Comparison of ENCODE assay signal across 1 cellular context in genomic region chr4:10120943-10121567, GRCh38.
TF ChIP-seq lines count a peak whose summit lies in the region.

No MANE protein-coding gene starts in this region.

TF ChIP-seq in HepG2, 621 proteins besides CTCF, POLR2A, EP300 and RAD21 (continued from another document and continues in another):
- TF ChIP-seq ZNF496 (CRISPR knock-in tag; IDR thresholded peaks at IDR 0.05; ENCODE audit: insufficient replicate concordance): no peak
- no peak for TF ChIP-seq FOXP1 (IDR thresholded peaks at IDR 0.05)
- TF ChIP-seq FOXP1 (CRISPR knock-in tag; IDR thresholded peaks at IDR 0.05): peak; percentile 45; the same call in 1 of the 2 replicates
- TF ChIP-seq SOX13 (IDR thresholded peaks at IDR 0.05): no peak
- peak in 1 of 2 experiments; percentile 48; a peak in 2 of 4 replicates for TF ChIP-seq SOX13 (CRISPR knock-in tag; conservative IDR thresholded peaks at IDR 0.05 in 1 of 2, IDR thresholded peaks at IDR 0.05 in 1 of 2)
- TF ChIP-seq ZNF484 (CRISPR knock-in tag; IDR thresholded peaks at IDR 0.05; ENCODE audit: borderline replicate concordance, low read depth): no peak
- no peak; the same call in 1 of the 2 replicates for TF ChIP-seq SALL2 (CRISPR knock-in tag; IDR thresholded peaks at IDR 0.05)
- TF ChIP-seq FOXK1 (CRISPR knock-in tag; IDR thresholded peaks at IDR 0.05; ENCODE audit: borderline replicate concordance, low read depth): no peak
- TF ChIP-seq, protein P1, sequence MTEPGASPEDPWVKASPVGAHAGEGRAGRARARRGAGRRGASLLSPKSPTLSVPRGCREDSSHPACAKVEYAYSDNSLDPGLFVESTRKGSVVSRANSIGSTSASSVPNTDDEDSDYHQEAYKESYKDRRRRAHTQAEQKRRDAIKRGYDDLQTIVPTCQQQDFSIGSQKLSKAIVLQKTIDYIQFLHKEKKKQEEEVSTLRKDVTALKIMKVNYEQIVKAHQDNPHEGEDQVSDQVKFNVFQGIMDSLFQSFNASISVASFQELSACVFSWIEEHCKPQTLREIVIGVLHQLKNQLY (CRISPR knock-in tag; IDR thresholded peaks at IDR 0.05): 0 out of 2 replicates have a peak, but pooled peaks have one; percentile 34
- TF ChIP-seq SMARCE1 (IDR thresholded peaks at IDR 0.05; ENCODE audit: borderline replicate concordance): no peak
- TF ChIP-seq ZKSCAN8 (CRISPR knock-in tag; IDR thresholded peaks at IDR 0.05; ENCODE audit: borderline replicate concordance): no peak
- TF ChIP-seq, protein P2, sequence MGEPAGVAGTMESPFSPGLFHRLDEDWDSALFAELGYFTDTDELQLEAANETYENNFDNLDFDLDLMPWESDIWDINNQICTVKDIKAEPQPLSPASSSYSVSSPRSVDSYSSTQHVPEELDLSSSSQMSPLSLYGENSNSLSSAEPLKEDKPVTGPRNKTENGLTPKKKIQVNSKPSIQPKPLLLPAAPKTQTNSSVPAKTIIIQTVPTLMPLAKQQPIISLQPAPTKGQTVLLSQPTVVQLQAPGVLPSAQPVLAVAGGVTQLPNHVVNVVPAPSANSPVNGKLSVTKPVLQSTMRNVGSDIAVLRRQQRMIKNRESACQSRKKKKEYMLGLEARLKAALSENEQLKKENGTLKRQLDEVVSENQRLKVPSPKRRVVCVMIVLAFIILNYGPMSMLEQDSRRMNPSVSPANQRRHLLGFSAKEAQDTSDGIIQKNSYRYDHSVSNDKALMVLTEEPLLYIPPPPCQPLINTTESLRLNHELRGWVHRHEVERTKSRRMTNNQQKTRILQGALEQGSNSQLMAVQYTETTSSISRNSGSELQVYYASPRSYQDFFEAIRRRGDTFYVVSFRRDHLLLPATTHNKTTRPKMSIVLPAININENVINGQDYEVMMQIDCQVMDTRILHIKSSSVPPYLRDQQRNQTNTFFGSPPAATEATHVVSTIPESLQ (CRISPR knock-in tag; conservative IDR thresholded peaks at IDR 0.05): no peak
- TF ChIP-seq, protein P3, sequence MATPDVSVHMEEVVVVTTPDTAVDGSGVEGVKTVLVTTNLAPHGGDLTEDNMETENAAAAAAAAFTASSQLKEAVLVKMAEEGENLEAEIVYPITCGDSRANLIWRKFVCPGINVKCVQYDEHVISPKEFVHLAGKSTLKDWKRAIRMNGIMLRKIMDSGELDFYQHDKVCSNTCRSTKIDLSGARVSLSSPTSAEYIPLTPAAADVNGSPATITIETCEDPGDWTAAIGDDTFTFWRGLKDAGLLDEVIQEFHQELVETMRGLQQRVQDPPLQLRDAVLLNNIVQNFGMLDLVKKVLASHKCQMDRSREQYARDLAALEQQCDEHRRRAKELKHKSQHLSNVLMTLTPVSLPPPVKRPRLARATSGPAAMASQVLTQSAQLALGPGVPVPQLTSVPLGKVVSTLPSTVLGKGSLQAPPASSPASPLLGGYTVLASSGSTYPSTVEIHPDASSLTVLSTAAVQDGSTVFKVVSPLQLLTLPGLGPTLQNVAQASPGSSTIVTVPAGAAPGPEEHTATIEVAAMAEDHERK (CRISPR knock-in tag; IDR thresholded peaks at IDR 0.05; ENCODE audit: low read depth): no peak
- TF ChIP-seq, protein P4, sequence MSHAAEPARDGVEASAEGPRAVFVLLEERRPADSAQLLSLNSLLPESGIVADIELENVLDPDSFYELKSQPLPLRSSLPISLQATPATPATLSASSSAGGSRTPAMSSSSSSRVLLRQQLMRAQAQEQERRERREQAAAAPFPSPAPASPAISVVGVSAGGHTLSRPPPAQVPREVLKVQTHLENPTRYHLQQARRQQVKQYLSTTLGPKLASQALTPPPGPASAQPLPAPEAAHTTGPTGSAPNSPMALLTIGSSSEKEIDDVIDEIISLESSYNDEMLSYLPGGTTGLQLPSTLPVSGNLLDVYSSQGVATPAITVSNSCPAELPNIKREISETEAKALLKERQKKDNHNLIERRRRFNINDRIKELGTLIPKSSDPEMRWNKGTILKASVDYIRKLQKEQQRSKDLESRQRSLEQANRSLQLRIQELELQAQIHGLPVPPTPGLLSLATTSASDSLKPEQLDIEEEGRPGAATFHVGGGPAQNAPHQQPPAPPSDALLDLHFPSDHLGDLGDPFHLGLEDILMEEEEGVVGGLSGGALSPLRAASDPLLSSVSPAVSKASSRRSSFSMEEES (CRISPR knock-in tag; IDR thresholded peaks at IDR 0.05): no peak
- 0 out of 2 replicates have a peak, but pooled peaks have one; percentile 15 for TF ChIP-seq RXRB (CRISPR knock-in tag; IDR thresholded peaks at IDR 0.05; ENCODE audit: borderline replicate concordance)
- no peak for TF ChIP-seq MIER3 (CRISPR knock-in tag; IDR thresholded peaks at IDR 0.05; ENCODE audit: borderline replicate concordance)
- TF ChIP-seq ZNF101 (CRISPR knock-in tag; IDR thresholded peaks at IDR 0.05; ENCODE audit: borderline replicate concordance, low read depth): no peak
- TF ChIP-seq PTBP1 (IDR thresholded peaks at IDR 0.05; ENCODE audit: low read depth, low read length, poor library complexity, severe bottlenecking): no peak
- no peak for TF ChIP-seq RBM39 (IDR thresholded peaks at IDR 0.05; ENCODE audit: low read depth, low read length, poor library complexity, severe bottlenecking)
- TF ChIP-seq SIX4 (CRISPR knock-in tag; IDR thresholded peaks at IDR 0.05): no peak
- TF ChIP-seq, protein P5, sequence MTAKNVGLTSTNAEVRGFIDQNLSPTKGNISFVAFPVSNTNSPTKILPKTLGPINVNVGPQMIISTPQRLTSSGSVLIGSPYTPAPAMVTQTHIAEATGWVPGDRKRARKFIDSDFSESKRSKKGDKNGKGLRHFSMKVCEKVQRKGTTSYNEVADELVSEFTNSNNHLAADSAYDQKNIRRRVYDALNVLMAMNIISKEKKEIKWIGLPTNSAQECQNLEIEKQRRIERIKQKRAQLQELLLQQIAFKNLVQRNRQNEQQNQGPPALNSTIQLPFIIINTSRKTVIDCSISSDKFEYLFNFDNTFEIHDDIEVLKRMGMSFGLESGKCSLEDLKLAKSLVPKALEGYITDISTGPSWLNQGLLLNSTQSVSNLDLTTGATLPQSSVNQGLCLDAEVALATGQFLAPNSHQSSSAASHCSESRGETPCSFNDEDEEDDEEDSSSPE (CRISPR knock-in tag; IDR thresholded peaks at IDR 0.05): no peak
- TF ChIP-seq NCOA5 (CRISPR knock-in tag; IDR thresholded peaks at IDR 0.05): no peak
- TF ChIP-seq, protein P6, sequence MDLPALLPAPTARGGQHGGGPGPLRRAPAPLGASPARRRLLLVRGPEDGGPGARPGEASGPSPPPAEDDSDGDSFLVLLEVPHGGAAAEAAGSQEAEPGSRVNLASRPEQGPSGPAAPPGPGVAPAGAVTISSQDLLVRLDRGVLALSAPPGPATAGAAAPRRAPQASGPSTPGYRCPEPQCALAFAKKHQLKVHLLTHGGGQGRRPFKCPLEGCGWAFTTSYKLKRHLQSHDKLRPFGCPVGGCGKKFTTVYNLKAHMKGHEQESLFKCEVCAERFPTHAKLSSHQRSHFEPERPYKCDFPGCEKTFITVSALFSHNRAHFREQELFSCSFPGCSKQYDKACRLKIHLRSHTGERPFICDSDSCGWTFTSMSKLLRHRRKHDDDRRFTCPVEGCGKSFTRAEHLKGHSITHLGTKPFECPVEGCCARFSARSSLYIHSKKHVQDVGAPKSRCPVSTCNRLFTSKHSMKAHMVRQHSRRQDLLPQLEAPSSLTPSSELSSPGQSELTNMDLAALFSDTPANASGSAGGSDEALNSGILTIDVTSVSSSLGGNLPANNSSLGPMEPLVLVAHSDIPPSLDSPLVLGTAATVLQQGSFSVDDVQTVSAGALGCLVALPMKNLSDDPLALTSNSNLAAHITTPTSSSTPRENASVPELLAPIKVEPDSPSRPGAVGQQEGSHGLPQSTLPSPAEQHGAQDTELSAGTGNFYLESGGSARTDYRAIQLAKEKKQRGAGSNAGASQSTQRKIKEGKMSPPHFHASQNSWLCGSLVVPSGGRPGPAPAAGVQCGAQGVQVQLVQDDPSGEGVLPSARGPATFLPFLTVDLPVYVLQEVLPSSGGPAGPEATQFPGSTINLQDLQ (CRISPR knock-in tag; IDR thresholded peaks at IDR 0.05): no peak
- no peak for TF ChIP-seq GRHL1 (CRISPR knock-in tag; conservative IDR thresholded peaks at IDR 0.05)
- TF ChIP-seq ZNF746 (CRISPR knock-in tag; IDR thresholded peaks at IDR 0.05): no peak
- TF ChIP-seq CAMTA2 (CRISPR knock-in tag; IDR thresholded peaks at IDR 0.05; ENCODE audit: borderline replicate concordance): no peak
- TF ChIP-seq ZMYM3 (CRISPR knock-in tag; IDR thresholded peaks at IDR 0.05): no peak
- no peak for TF ChIP-seq ZFP36L2 (CRISPR knock-in tag; IDR thresholded peaks at IDR 0.05)
- no peak for TF ChIP-seq ZNF740 (CRISPR knock-in tag; IDR thresholded peaks at IDR 0.05)
- TF ChIP-seq DPF2 (CRISPR knock-in tag; IDR thresholded peaks at IDR 0.05; ENCODE audit: borderline replicate concordance, low read depth): peak; percentile 44; the same call in 1 of the 2 replicates
- TF ChIP-seq, protein P7, sequence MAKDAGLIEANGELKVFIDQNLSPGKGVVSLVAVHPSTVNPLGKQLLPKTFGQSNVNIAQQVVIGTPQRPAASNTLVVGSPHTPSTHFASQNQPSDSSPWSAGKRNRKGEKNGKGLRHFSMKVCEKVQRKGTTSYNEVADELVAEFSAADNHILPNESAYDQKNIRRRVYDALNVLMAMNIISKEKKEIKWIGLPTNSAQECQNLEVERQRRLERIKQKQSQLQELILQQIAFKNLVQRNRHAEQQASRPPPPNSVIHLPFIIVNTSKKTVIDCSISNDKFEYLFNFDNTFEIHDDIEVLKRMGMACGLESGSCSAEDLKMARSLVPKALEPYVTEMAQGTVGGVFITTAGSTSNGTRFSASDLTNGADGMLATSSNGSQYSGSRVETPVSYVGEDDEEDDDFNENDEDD (CRISPR knock-in tag; IDR thresholded peaks at IDR 0.05; ENCODE audit: borderline replicate concordance): 0 out of 2 replicates have a peak, but pooled peaks have one; percentile 16
- TF ChIP-seq ZSCAN20 (CRISPR knock-in tag; IDR thresholded peaks at IDR 0.05; ENCODE audit: borderline replicate concordance): no peak
- TF ChIP-seq ZNF34 (CRISPR knock-in tag; IDR thresholded peaks at IDR 0.05; ENCODE audit: borderline replicate concordance): no peak
- no peak for TF ChIP-seq IRX3 (CRISPR knock-in tag; IDR thresholded peaks at IDR 0.05; ENCODE audit: borderline replicate concordance, low read depth)
- TF ChIP-seq, protein P8, sequence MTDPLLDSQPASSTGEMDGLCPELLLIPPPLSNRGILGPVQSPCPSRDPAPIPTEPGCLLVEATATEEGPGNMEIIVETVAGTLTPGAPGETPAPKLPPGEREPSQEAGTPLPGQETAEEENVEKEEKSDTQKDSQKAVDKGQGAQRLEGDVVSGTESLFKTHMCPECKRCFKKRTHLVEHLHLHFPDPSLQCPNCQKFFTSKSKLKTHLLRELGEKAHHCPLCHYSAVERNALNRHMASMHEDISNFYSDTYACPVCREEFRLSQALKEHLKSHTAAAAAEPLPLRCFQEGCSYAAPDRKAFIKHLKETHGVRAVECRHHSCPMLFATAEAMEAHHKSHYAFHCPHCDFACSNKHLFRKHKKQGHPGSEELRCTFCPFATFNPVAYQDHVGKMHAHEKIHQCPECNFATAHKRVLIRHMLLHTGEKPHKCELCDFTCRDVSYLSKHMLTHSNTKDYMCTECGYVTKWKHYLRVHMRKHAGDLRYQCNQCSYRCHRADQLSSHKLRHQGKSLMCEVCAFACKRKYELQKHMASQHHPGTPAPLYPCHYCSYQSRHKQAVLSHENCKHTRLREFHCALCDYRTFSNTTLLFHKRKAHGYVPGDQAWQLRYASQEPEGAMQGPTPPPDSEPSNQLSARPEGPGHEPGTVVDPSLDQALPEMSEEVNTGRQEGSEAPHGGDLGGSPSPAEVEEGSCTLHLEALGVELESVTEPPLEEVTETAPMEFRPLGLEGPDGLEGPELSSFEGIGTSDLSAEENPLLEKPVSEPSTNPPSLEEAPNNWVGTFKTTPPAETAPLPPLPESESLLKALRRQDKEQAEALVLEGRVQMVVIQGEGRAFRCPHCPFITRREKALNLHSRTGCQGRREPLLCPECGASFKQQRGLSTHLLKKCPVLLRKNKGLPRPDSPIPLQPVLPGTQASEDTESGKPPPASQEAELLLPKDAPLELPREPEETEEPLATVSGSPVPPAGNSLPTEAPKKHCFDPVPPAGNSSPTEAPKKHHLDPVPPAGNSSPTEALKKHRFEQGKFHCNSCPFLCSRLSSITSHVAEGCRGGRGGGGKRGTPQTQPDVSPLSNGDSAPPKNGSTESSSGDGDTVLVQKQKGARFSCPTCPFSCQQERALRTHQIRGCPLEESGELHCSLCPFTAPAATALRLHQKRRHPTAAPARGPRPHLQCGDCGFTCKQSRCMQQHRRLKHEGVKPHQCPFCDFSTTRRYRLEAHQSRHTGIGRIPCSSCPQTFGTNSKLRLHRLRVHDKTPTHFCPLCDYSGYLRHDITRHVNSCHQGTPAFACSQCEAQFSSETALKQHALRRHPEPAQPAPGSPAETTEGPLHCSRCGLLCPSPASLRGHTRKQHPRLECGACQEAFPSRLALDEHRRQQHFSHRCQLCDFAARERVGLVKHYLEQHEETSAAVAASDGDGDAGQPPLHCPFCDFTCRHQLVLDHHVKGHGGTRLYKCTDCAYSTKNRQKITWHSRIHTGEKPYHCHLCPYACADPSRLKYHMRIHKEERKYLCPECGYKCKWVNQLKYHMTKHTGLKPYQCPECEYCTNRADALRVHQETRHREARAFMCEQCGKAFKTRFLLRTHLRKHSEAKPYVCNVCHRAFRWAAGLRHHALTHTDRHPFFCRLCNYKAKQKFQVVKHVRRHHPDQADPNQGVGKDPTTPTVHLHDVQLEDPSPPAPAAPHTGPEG (CRISPR knock-in tag; IDR thresholded peaks at IDR 0.05): 0 out of 2 replicates have a peak, but pooled peaks have one; percentile 28
- TF ChIP-seq ZSCAN31 (CRISPR knock-in tag; IDR thresholded peaks at IDR 0.05; ENCODE audit: low read depth): no peak; the same call in 1 of the 2 replicates
- no peak; the same call in 1 of the 2 replicates for TF ChIP-seq ELF3 (CRISPR knock-in tag; IDR thresholded peaks at IDR 0.05)
- no peak for TF ChIP-seq ZNF275 (CRISPR knock-in tag; IDR thresholded peaks at IDR 0.05; ENCODE audit: borderline replicate concordance)
- TF ChIP-seq FOSL1 (CRISPR knock-in tag; IDR thresholded peaks at IDR 0.05; ENCODE audit: borderline replicate concordance): no peak
- TF ChIP-seq HCFC1 (IDR thresholded peaks at IDR 0.05; ENCODE audit: low read depth, low read length): no peak
